ENCODE assay signal across 24 cellular contexts in genomic region chr5:76271836-76272235, GRCh38.
DNase-seq lines count a peak whose midpoint lies in the region; FAIRE-seq and TF ChIP-seq lines count a peak whose summit lies in the region.
"Had no signal": no experiment of that assay in that cellular context is flagged by ENCODE, and none has a peak within 500 bp of the region (broad histone marks: within the 10 kb centered on the region; RNA-seq: fewer than 3 reads in every experiment).

No MANE protein-coding gene starts in this region.

- H3K27me3 ChIP-seq in mesendoderm (ENCODE audit: insufficient read depth, low read length, poor library complexity): no peaks in the 10 kb centered on the region

- no peak overlapping the region for H2BK5ac ChIP-seq in mesendoderm (ENCODE audit: low read length)

- H2BK120ac ChIP-seq in mesendoderm (ENCODE audit: low read depth, low read length): no peak overlapping the region

- no peak for TF ChIP-seq POLR2A in lower leg skin (IDR thresholded peaks at IDR 0.05)

- no peak overlapping the region for H2BK15ac ChIP-seq in mesendoderm (replicated peaks; ENCODE audit: low read depth)

- no peak overlapping the region for H3K4ac ChIP-seq in mesendoderm (ENCODE audit: low read depth, low read length)

- H3K4me1 ChIP-seq in mesendoderm (ENCODE audit: control insufficient read depth, low read depth, low read length): no peaks in the 10 kb centered on the region
- H3K4me1 ChIP-seq: A549, HAP-1, SJCRH30 had no signal

- no peak overlapping the region for H3K56ac ChIP-seq in mesendoderm (ENCODE audit: low read length)

- H3K36me3 ChIP-seq in mesendoderm (ENCODE audit: control insufficient read depth, insufficient read depth, low read length): no peaks in the 10 kb centered on the region
- H3K36me3 ChIP-seq: HAP-1, SJCRH30 had no signal

- no peak overlapping the region for H3K4me2 ChIP-seq in mesendoderm (ENCODE audit: low read length)
- H3K4me2 ChIP-seq: A549 had no signal

- H4K8ac ChIP-seq in mesendoderm (ENCODE audit: low read depth, low read length): no peak overlapping the region

- no peak overlapping the region for H3K18ac ChIP-seq in mesendoderm (ENCODE audit: low read length)

- H2AK5ac ChIP-seq in mesendoderm (ENCODE audit: low read length): no peak overlapping the region

- H3K23ac ChIP-seq in mesendoderm (ENCODE audit: low read length): no peak overlapping the region

- no peaks in the 10 kb centered on the region for H3K79me2 ChIP-seq in mesendoderm (ENCODE audit: control insufficient read depth, insufficient read depth, low read length)

- DNase-seq in mesendoderm (peak; percentile 57), T-helper 1 cell (no peak), EL (no peak), DMS153 treated with DMSO at 0.1 percent for 48 hours (lab: John Stamatoyannopoulos, UW; ENCODE audit: unreplicated experiment) (no peak), lower leg skin (ENCODE audit: low spot score in 2 of 2) (no peak)
- DNase-seq: CD8-positive, alpha-beta T cell; DMS79; GOT3; HFFc6; NCI-H1092; NCI-H1436; NCI-H187; NCI-H2081 treated with DMSO at 0.1 percent for 48 hours; NCI-H2171; NCI-H524; NCI-H748 treated with DMSO at 0.1 percent for 48 hours had no signal

- FAIRE-seq in G401.6 (lab: Jason Lieb, UNC) (peak; percentile 99), TTC549 (lab: Jason Lieb, UNC) (peak; percentile 82)
- FAIRE-seq: A549, RCC 7860 had no signal

- no peak for TF ChIP-seq CTCF in lower leg skin (IDR thresholded peaks at IDR 0.05)

- no peak overlapping the region for H4K5ac ChIP-seq in mesendoderm (ENCODE audit: low read length)

- H3K9ac ChIP-seq in mesendoderm (ENCODE audit: low read length): no peak overlapping the region

- no peak overlapping the region for H3K27ac ChIP-seq in mesendoderm (ENCODE audit: low read depth, low read length)
- H3K27ac ChIP-seq: A549, C4-2B, HL-60, SJCRH30 had no signal

- intact Hi-C loops in lower leg skin (cut with DNase I; ENCODE audit: low total_unique reads): no loop called here

- H3K4me3 ChIP-seq in mesendoderm (ENCODE audit: low read length) (no peak overlapping the region), lower leg skin (ENCODE audit: low read depth, poor library complexity, severe bottlenecking) (no peak overlapping the region)
- H3K4me3 ChIP-seq: A549, HAP-1, SJCRH30 had no signal

- no peaks in the 10 kb centered on the region for H3K79me1 ChIP-seq in mesendoderm (ENCODE audit: low read length)
